In the genomic region with DNA sequence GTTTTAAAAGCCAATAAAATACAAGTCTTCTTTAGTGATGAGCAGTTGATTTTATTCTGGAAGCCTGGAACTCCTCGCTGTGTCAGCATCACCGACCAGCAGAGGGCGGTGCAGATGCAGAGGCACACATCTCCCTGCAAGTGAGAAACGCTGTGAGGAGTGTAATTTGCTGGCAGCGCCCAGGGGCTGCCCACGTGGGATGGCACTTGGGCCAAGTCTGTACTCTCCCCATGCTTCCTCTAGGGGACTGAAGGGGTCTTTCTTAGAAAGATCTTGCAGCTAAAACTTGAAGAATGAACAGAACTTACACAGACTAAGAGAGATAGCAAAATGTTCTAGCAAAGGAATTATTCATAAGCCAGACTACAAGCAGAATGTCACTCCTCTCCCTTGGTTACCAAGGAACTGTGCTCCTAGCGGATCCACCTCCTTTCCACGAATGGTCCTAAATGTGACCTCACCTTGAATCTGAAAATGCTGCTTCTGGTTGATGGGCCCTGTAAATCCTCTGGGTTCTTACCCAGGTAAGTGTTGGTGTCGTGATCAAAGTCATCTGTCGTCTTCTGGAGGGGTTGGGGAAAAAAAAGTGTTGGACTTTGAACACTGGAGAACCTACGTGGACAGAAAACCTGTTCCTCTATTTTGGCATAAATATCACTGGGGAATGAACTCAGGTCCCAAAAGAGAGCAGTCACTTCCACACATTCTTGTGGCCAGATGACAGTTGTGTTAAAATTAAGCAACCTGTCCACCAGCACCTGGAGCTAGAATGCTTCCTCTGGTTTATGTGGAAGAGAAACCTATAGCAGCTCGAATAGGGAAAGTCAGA, we compare ENCODE assay signal across 8 cellular contexts. TPM values are rescaled to one million over a fixed set of nuclear protein-coding genes. Genes with fewer than 3 reads are reported as not detected.
DNase-seq lines count a peak whose midpoint lies in the region; ATAC-seq and TF ChIP-seq lines count a peak whose summit lies in the region.

No MANE protein-coding gene starts in this region.

- H3K9ac ChIP-seq in MM.1S (ENCODE audit: low read length) (no peak overlapping the region), SU-DHL-6 (ENCODE audit: low read length) (no peak overlapping the region)

- no peak overlapping the region for H3K4me3 ChIP-seq in HEK293 (ENCODE audit: low read depth, low read length)
- H3K4me3 ChIP-seq in MM.1S (ENCODE audit: low read length): no peak overlapping the region
- no peak overlapping the region for H3K4me3 ChIP-seq in SU-DHL-6 (ENCODE audit: insufficient read depth, low read length, poor library complexity, severe bottlenecking)

- intact Hi-C loops in left cardiac atrium (cut with DNase I): loop anchor here in 1 of 2 donors (5.0 kb wide), 1 partner anchor 133 kb away; no protein-coding TSS in a partner anchor

- H3F3A ChIP-seq in MM.1S (ENCODE audit: insufficient read depth, low read length) (0 out of 2 replicates have a peak, but pooled peaks cover 4% of the 10 kb centered on the region), SU-DHL-6 (ENCODE audit: insufficient read depth) (no peaks in the 10 kb centered on the region)

- H3K79me2 ChIP-seq in MM.1S (ENCODE audit: low read length): no peaks in the 10 kb centered on the region
- H3K79me2 ChIP-seq in SU-DHL-6 (ENCODE audit: insufficient read depth, low read length): no peaks in the 10 kb centered on the region

- H3K27me3 ChIP-seq in MM.1S (replicated peaks; ENCODE audit: insufficient read depth, low read length) (no peaks in the 10 kb centered on the region), SU-DHL-6 (ENCODE audit: low read length) (no peaks in the 10 kb centered on the region)

- peak; percentile 83 for DNase-seq in MM.1S
- peak; percentile 55 for DNase-seq in activated naive CD8-positive, alpha-beta T cell treated with anti-CD3 and anti-CD28 coated beads, Interleukin-2, amount 50 U/mL, for 16 hours (ENCODE audit: low read depth, low spot score)
- DNase-seq in left cardiac atrium: peak; percentile 86
- DNase-seq in renal cortical epithelial cell (ENCODE audit: low read depth): peak; percentile 71
- DNase-seq in NCI-H187 treated with DMSO at 0.1 percent for 48 hours (lab: John Stamatoyannopoulos, UW): no peak

- H3K27ac ChIP-seq in HEK293 (ENCODE audit: extremely low read depth, low read depth, low read length): no peak overlapping the region
- H3K27ac ChIP-seq in MM.1S (ENCODE audit: low read length): peak overlapping the region; percentile 8; the same call in 1 of the 2 replicates
- no peak overlapping the region for H3K27ac ChIP-seq in SU-DHL-6 (ENCODE audit: low read depth, low read length)

- peak; percentile 95 to 96 for ATAC-seq in left cardiac atrium

- H3K4me1 ChIP-seq in HEK293 (ENCODE audit: control insufficient read depth, insufficient read depth, low read length) (no peaks in the 10 kb centered on the region), MM.1S (ENCODE audit: low read length) (peaks cover 39% of the 10 kb centered on the region)

- H3K9me2 ChIP-seq in MM.1S (replicated peaks; ENCODE audit: insufficient read depth, low read length) (no peaks in the 10 kb centered on the region), SU-DHL-6 (replicated peaks; ENCODE audit: insufficient read depth, low read length) (no peaks in the 10 kb centered on the region)

- H3K9me3 ChIP-seq in HEK293 (ENCODE audit: control insufficient read depth, insufficient read depth, low read depth, low read length) (no peaks in the 10 kb centered on the region), MM.1S (replicated peaks; ENCODE audit: insufficient read depth, low read length) (no peaks in the 10 kb centered on the region), SU-DHL-6 (ENCODE audit: insufficient read depth, low read length) (no peaks in the 10 kb centered on the region)

- POLR2A ChIA-PET in HEK293 (lab: Yijun Ruan, JAX): no interaction called here

- no peaks in the 10 kb centered on the region for H3K36me3 ChIP-seq in HEK293 (ENCODE audit: control insufficient read depth in 2 of 2, insufficient read depth in 1 of 2, low read length in 2 of 2)
- no peaks in the 10 kb centered on the region for H3K36me3 ChIP-seq in MM.1S (replicated peaks; ENCODE audit: insufficient read depth, low read length)
- H3K36me3 ChIP-seq in SU-DHL-6 (ENCODE audit: low read length): no peaks in the 10 kb centered on the region

- TF ChIP-seq CTCF in GM12872 (IDR thresholded peaks at IDR 0.05; ENCODE audit: insufficient read depth, low read depth, low read length) (peak; percentile 94), HEK293 (tag by site-specific recombination; IDR thresholded peaks at IDR 0.05) (peak; percentile 50; the same call in 1 of the 2 replicates), MM.1S (IDR thresholded peaks at IDR 0.05; ENCODE audit: low read length) (peak; percentile 96), SU-DHL-6 (IDR thresholded peaks at IDR 0.05; ENCODE audit: insufficient read depth, low read length, poor library complexity, severe bottlenecking) (peak; percentile 95)

- H3K4me2 ChIP-seq in MM.1S (ENCODE audit: low read depth, low read length) (peak overlapping the region; percentile 56; the same call in 1 of the 2 replicates), SU-DHL-6 (ENCODE audit: low read depth, low read length, poor library complexity, severe bottlenecking) (no peak overlapping the region)

- H2AFZ ChIP-seq in MM.1S (ENCODE audit: low read length) (peak overlapping the region; percentile 55), SU-DHL-6 (ENCODE audit: low read depth, low read length, severe bottlenecking) (peak overlapping the region; percentile 28)

- H4K20me1 ChIP-seq in MM.1S (ENCODE audit: insufficient read depth, low read length) (no peaks in the 10 kb centered on the region), SU-DHL-6 (ENCODE audit: low read depth, low read length) (no peaks in the 10 kb centered on the region)

- CTCF ChIA-PET in HEK293 (lab: Yijun Ruan, JAX): interaction anchor here (0.6 to 2.6 kb wide), 23 partner anchors 13 to 1244 kb away, joined by 3 to 15 read pairs (median 3); no protein-coding TSS in a partner anchor

TF ChIP-seq in HEK293, 187 proteins besides CTCF, POLR2A, EP300 and RAD21:
- TF ChIP-seq ZNF660 (tag by site-specific recombination; IDR thresholded peaks at IDR 0.05): no peak
- peak; percentile 38 for TF ChIP-seq ZNF654 (tag by site-specific recombination; IDR thresholded peaks at IDR 0.05; ENCODE audit: low read depth)

RNA-seq across cellular contexts. Expression of a gene that starts 31.8 kb away (rescaled TPM):
- total RNA-seq in left cardiac atrium (1 to 10 TPM; 1.2 to 1.5 TPM), renal cortical epithelial cell (0.35 and 1.6 TPM in 2 replicates)
